9 cellular contexts compared by ENCODE assay signal in the genomic region with DNA sequence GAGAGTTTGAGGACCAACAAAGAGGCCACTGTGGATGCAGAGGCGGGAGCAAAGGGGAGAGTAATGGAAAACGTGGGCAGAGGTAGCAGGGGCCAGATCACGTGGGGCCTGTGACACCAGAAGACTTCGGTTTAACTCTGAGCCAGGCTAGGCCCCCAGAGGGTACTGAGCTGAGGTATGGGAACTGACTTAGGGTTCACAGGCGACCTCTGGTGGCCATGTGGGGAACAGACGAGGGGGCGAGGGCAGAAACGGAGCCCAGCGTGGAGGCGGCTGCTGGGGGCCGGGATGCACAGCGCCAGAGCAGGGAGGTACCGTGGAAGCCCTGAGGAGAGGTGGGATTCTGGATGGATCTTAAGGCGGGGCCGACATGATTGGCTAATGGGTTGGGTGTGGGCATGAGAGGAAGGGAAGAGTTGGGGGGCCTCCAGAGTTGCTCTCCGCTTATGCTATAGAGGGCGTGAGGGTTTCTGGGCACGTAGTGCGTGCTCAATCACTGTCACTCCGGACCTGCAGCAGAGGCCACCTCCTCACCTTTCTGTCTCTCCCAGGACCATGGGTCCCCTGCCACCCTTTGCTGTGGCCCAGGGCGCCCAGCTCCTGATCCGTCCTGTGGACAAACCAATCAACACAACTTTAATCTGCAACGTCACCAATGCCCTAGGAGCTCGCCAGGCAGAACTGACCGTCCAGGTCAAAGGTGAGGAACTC. TPM values are rescaled to one million over a fixed set of nuclear protein-coding genes. Genes with fewer than 3 reads are reported as not detected.
DNase-seq lines count a peak whose midpoint lies in the region; ATAC-seq and TF ChIP-seq lines count a peak whose summit lies in the region.
"Had no signal": no experiment of that assay in that cellular context is flagged by ENCODE, and none has a peak within 500 bp of the region (broad histone marks: within the 10 kb centered on the region; RNA-seq: fewer than 3 reads in every experiment).

No MANE protein-coding gene starts in this region.

- TF ChIP-seq POLR2A in esophagus muscularis mucosa (IDR thresholded peaks at IDR 0.05; ENCODE audit: low read depth) = no peak
- no peak for TF ChIP-seq POLR2A in suprapubic skin (IDR thresholded peaks at IDR 0.05)

- H3K36me3 ChIP-seq in esophagus muscularis mucosa (peaks cover 49 to 99% (median 91%) of the 10 kb centered on the region in 4 donors), neural progenitor cell (no peaks in the 10 kb centered on the region), suprapubic skin (peaks cover 56% of the 10 kb centered on the region)

- no peaks in the 10 kb centered on the region for H3K4me1 Mint-ChIP-seq in neural progenitor cell

- no peak overlapping the region for H3K27ac Mint-ChIP-seq in neural progenitor cell

- intact Hi-C loops in esophagus muscularis mucosa (cut with DNase I) = loop anchor here (2.0 to 5.0 kb wide), 2 partner anchors 70 to 87 kb away; no protein-coding TSS in a partner anchor

- TF ChIP-seq CTCF in AG04449 (IDR thresholded peaks at IDR 0.05; ENCODE audit: insufficient read depth, low read length, missing control alignments) (peak; percentile 94), esophagus muscularis mucosa (IDR thresholded peaks at IDR 0.05) (peak in 2 of 3 experiments; percentile 83 to 89), neural progenitor cell (IDR thresholded peaks at IDR 0.05) (peak; percentile 93), suprapubic skin (IDR thresholded peaks at IDR 0.05) (peak; percentile 60 to 80)

- H3K27ac ChIP-seq in esophagus muscularis mucosa (replicated peaks in 1 of 4) (no peak overlapping the region), neural progenitor cell (no peak overlapping the region), suprapubic skin (no peak overlapping the region)

- no peak overlapping the region for H3K4me3 Mint-ChIP-seq in neural progenitor cell

- no peak overlapping the region for H2AFZ ChIP-seq in neural progenitor cell (replicated peaks)

- H3K9me3 Mint-ChIP-seq in neural progenitor cell = no peaks in the 10 kb centered on the region

- H3F3A ChIP-seq in neural progenitor cell (ENCODE audit: low read depth) = no peaks in the 10 kb centered on the region

- no peak for TF ChIP-seq EP300 in esophagus muscularis mucosa (IDR thresholded peaks at IDR 0.05)
- TF ChIP-seq EP300 in suprapubic skin (IDR thresholded peaks at IDR 0.05) = no peak

- POLR2A ChIA-PET in AG04449 (lab: Yijun Ruan, JAX) = interaction anchor here (0.6 to 1.7 kb wide), 3 partner anchors 9 to 86 kb away, joined by 3 to 4 read pairs (median 3); no protein-coding TSS in a partner anchor

- 46% methylated on average over 23 of the region's 25 CpGs for WGBS in esophagus muscularis mucosa
- 38% methylated on average over 25 of the region's 25 CpGs for WGBS in suprapubic skin

- no peaks in the 10 kb centered on the region for H4K20me1 ChIP-seq in neural progenitor cell (ENCODE audit: low read depth)

- H3K9ac ChIP-seq in neural progenitor cell = no peak overlapping the region

- H3K4me3 ChIP-seq in AG04449 (ENCODE audit: low read depth, low read length) (no peak overlapping the region), esophagus muscularis mucosa (no peak overlapping the region), neural progenitor cell (no peak overlapping the region), suprapubic skin (no peak overlapping the region)

- H3K27me3 Mint-ChIP-seq in neural progenitor cell (ENCODE audit: insufficient read depth, low read depth) = peaks cover 6% of the 10 kb centered on the region

- no peak for DNase-seq in AG04449 (ENCODE audit: low read depth, low spot score)
- DNase-seq in NOMO-1 treated with DMSO at 0.1 percent for 48 hours (lab: John Stamatoyannopoulos, UW; ENCODE audit: unreplicated experiment) = peak; percentile 42
- peak; percentile 88 for DNase-seq in activated CD8-positive, alpha-beta memory T cell treated with anti-CD3 and anti-CD28 coated beads, Interleukin-2, amount 50 U/mL, for 48 hours
- DNase-seq in esophagus muscularis mucosa (ENCODE audit: extremely low spot score) = no peak
- peak; percentile 81 for DNase-seq in neural progenitor cell (ENCODE audit: low spot score)
- peak in 1 of 2 donors; percentile 73 for DNase-seq in suprapubic skin (ENCODE audit: low spot score in 2 of 2)

- CTCF ChIA-PET in AG04449 (lab: Yijun Ruan, JAX) = interaction anchor here (0.6 to 9.3 kb wide), 30 partner anchors 8 to 187 kb away, joined by 3 to 121 read pairs (median 5); partner anchors contain the start of gene PVR

- peaks cover 13% of the 10 kb centered on the region for H3K36me3 Mint-ChIP-seq in neural progenitor cell

- H3K79me2 ChIP-seq in neural progenitor cell (ENCODE audit: low read depth) = no peaks in the 10 kb centered on the region

- H3K27me3 ChIP-seq in esophagus muscularis mucosa (no peaks in the 10 kb centered on the region), neural progenitor cell (no peaks in the 10 kb centered on the region), suprapubic skin (no peaks in the 10 kb centered on the region)

- ATAC-seq in GM18867 (IDR thresholded peaks at IDR 0.05; ENCODE audit: unreplicated experiment) (peak; percentile 44), GM21619 (IDR thresholded peaks at IDR 0.05; ENCODE audit: unreplicated experiment) (no peak)

- H3K4me2 ChIP-seq in neural progenitor cell = no peak overlapping the region

- peaks cover 0 to 15% (median 9%) of the 10 kb centered on the region in 4 donors for H3K4me1 ChIP-seq in esophagus muscularis mucosa
- H3K4me1 ChIP-seq in neural progenitor cell = no peaks in the 10 kb centered on the region
- peaks cover 7% of the 10 kb centered on the region for H3K4me1 ChIP-seq in suprapubic skin

- H3K9me3 ChIP-seq in esophagus muscularis mucosa = no peaks in the 10 kb centered on the region
- H3K9me3 ChIP-seq in neural progenitor cell (ENCODE audit: low read depth) = no peaks in the 10 kb centered on the region
- H3K9me3 ChIP-seq in suprapubic skin = no peaks in the 10 kb centered on the region

RNA-seq across cellular contexts. Expression of gene PVR, which starts 13.7 kb away (rescaled TPM):
- 10 to 100 TPM; 20.8 to 58.3 (median 49.0) TPM for total RNA-seq in esophagus muscularis mucosa
- 4.4 and 10.8 TPM in 2 replicates for total RNA-seq in neural progenitor cell (ENCODE audit: low replicate concordance)
- total RNA-seq in suprapubic skin = 10 to 100 TPM; 14.0 to 24.6 (median 15.5) TPM

RNA-seq across cellular contexts. Expression of gene CEACAM19, which starts 13.9 kb away (rescaled TPM):
- total RNA-seq in esophagus muscularis mucosa = 1 to 10 TPM; 2.5 to 5.1 (median 3.7) TPM
- 0.09 and 0.59 TPM in 2 replicates for total RNA-seq in neural progenitor cell (ENCODE audit: low replicate concordance)
- 10 to 100 TPM in 1 of 4 donors, 1 to 10 TPM in 3; 5.7 to 11.7 (median 8.4) TPM for total RNA-seq in suprapubic skin

RNA-seq across cellular contexts. Expression of gene CEACAM16, which starts 41.6 kb away (rescaled TPM):
- total RNA-seq in esophagus muscularis mucosa (not detected), neural progenitor cell (ENCODE audit: low replicate concordance) (not detected in 2 replicates), suprapubic skin (not detected)
- total RNA-seq: pulmonary artery endothelial cell had no signal

RNA-seq across cellular contexts. Expression of gene IGSF23, which starts 44.0 kb away (rescaled TPM):
- total RNA-seq in esophagus muscularis mucosa = not detected
- total RNA-seq in neural progenitor cell (ENCODE audit: low replicate concordance) = not detected in 2 replicates
- total RNA-seq in suprapubic skin = not detected

Comparison
In these comparisons a context has a peak if more than half of its experiments do, and no peak if none do; other contexts are left out.
1. DNase-seq: peak in NOMO-1 treated with DMSO at 0.1 percent for 48 hours (single experiment), activated CD8-positive, alpha-beta memory T cell treated with anti-CD3 and anti-CD28 coated beads, Interleukin-2, amount 50 U/mL, for 48 hours (single experiment) and neural progenitor cell (single experiment); none in AG04449 (single experiment) and esophagus muscularis mucosa (single experiment).
2. Peak in every context shown above with its lines, with median percentiles within 50 percentile points of each other: CTCF ChIP-seq.